In genomic region chr3:127673191-127674098, GRCh38 we compare ENCODE assay signal across 8 cellular contexts. TPM values are rescaled to one million over a fixed set of nuclear protein-coding genes. Genes with fewer than 3 reads are reported as not detected.
A peak's percentile ranks its signal among the peaks of the same experiment; 100 is the strongest.
DNase-seq lines count a peak whose midpoint lies in the region; ATAC-seq and TF ChIP-seq lines count a peak whose summit lies in the region.

No MANE protein-coding gene starts in this region.

- H3K4me3 Mint-ChIP-seq in activated CD8-positive, alpha-beta T cell treated with anti-CD3 and anti-CD28 coated beads, Interleukin-2, amount 10 ng/mL, durations not matched to agents 7 days and 5 days, result peak overlapping the region; percentile 83
- peak overlapping the region; percentile 86 to 93 (median 90) for H3K4me3 Mint-ChIP-seq in naive B cell

- peak overlapping the region; percentile 93 for H3K27ac ChIP-seq in thymus (ENCODE audit: low read depth)

- DNase-seq in DMS 273 (lab: John Stamatoyannopoulos, UW; ENCODE audit: unreplicated experiment) (peak; percentile 77), DMS 273 treated with DMSO at 0.1 percent for 48 hours (lab: John Stamatoyannopoulos, UW) (no peak), NCI-H146 treated with DMSO at 0.1 percent for 48 hours (lab: John Stamatoyannopoulos, UW; ENCODE audit: unreplicated experiment) (peak; percentile 54), erythroblast (lab: John Stamatoyannopoulos, UW) (peak; percentile 52 to 59), naive B cell (no peak)
- peak; percentile 70 for DNase-seq in activated CD8-positive, alpha-beta T cell treated with anti-CD3 and anti-CD28 coated beads, Interleukin-2, amount 10 ng/mL, durations not matched to agents 7 days and 5 days

- TF ChIP-seq POLR2A in erythroblast (IDR thresholded peaks at IDR 0.05; ENCODE audit: low read length), result no peak

- peaks cover 29% of the 10 kb centered on the region for H3K4me1 Mint-ChIP-seq in activated CD8-positive, alpha-beta T cell treated with anti-CD3 and anti-CD28 coated beads, Interleukin-2, amount 10 ng/mL, durations not matched to agents 7 days and 5 days (ENCODE audit: low read depth)
- peaks cover 15 to 46% (median 42%) of the 10 kb centered on the region in 3 donors for H3K4me1 Mint-ChIP-seq in naive B cell

- no peaks in the 10 kb centered on the region for H3K9me3 ChIP-seq in thymus (ENCODE audit: control insufficient read depth)

- WGBS in thymus, result 31% methylated on average over 50 of the region's 50 CpGs

- H3K27ac Mint-ChIP-seq in activated CD8-positive, alpha-beta T cell treated with anti-CD3 and anti-CD28 coated beads, Interleukin-2, amount 10 ng/mL, durations not matched to agents 7 days and 5 days, result peak overlapping the region; percentile 85
- peak overlapping the region in 5 of 6 donors; percentile 86 to 96 (median 92) for H3K27ac Mint-ChIP-seq in naive B cell

- ATAC-seq in HG02571 (IDR thresholded peaks at IDR 0.05; ENCODE audit: unreplicated experiment) (peak; percentile 41), naive B cell (ENCODE audit: low read depth in 2 of 2) (peak; percentile 52 to 58)
- ATAC-seq in activated CD8-positive, alpha-beta T cell treated with anti-CD3 and anti-CD28 coated beads, Interleukin-2, amount 10 ng/mL, durations not matched to agents 7 days and 5 days, result peak; percentile 65

- no peaks in the 10 kb centered on the region for H3K27me3 ChIP-seq in thymus (ENCODE audit: control insufficient read depth, insufficient read depth)

- CTCF ChIA-PET in activated CD8-positive, alpha-beta T cell treated with anti-CD3 and anti-CD28 coated beads, Interleukin-2, amount 10 ng/mL, durations not matched to agents 7 days and 5 days (lab: Charles Lee), result interaction anchor here (0.6 to 1.4 kb wide), 2 partner anchors 17 to 1061 kb away, joined by 3 read pairs; no protein-coding TSS in a partner anchor

- H3K9me3 Mint-ChIP-seq in activated CD8-positive, alpha-beta T cell treated with anti-CD3 and anti-CD28 coated beads, Interleukin-2, amount 10 ng/mL, durations not matched to agents 7 days and 5 days (ENCODE audit: insufficient read depth), result no peaks in the 10 kb centered on the region
- H3K9me3 Mint-ChIP-seq in naive B cell, result no peaks in the 10 kb centered on the region

- POLR2A ChIA-PET in activated CD8-positive, alpha-beta T cell treated with anti-CD3 and anti-CD28 coated beads, Interleukin-2, amount 10 ng/mL, durations not matched to agents 7 days and 5 days (lab: Charles Lee), result interaction anchor here (1.8 kb wide), 1 partner anchor 9 kb away, joined by 7 read pairs; no protein-coding TSS in a partner anchor

- H3K27me3 Mint-ChIP-seq in activated CD8-positive, alpha-beta T cell treated with anti-CD3 and anti-CD28 coated beads, Interleukin-2, amount 10 ng/mL, durations not matched to agents 7 days and 5 days (ENCODE audit: low read depth), result peaks cover 3% of the 10 kb centered on the region
- peaks cover 0 to 8% (median 0%) of the 10 kb centered on the region in 3 donors for H3K27me3 Mint-ChIP-seq in naive B cell

- H3K36me3 ChIP-seq in thymus (ENCODE audit: control insufficient read depth, insufficient read depth), result peaks cover 37% of the 10 kb centered on the region

- H3K36me3 Mint-ChIP-seq in activated CD8-positive, alpha-beta T cell treated with anti-CD3 and anti-CD28 coated beads, Interleukin-2, amount 10 ng/mL, durations not matched to agents 7 days and 5 days (ENCODE audit: low read depth), result no peaks in the 10 kb centered on the region
- peaks cover 0 to 15% of the 10 kb centered on the region in 2 donors for H3K36me3 Mint-ChIP-seq in naive B cell

- peaks cover 10% of the 10 kb centered on the region for H3K4me1 ChIP-seq in thymus (ENCODE audit: control insufficient read depth, insufficient read depth, low read length)

- peak overlapping the region; percentile 90 for H3K4me3 ChIP-seq in thymus (ENCODE audit: low read length)

RNA-seq across cellular contexts. Expression of gene ABTB1, which starts 0.7 kb away (rescaled TPM):
- total RNA-seq in activated CD8-positive, alpha-beta T cell treated with anti-CD3 and anti-CD28 coated beads, Interleukin-2, amount 10 ng/mL, durations not matched to agents 7 days and 5 days, result 10 to 100 TPM; 15.6 to 16.5 TPM
- polyA plus RNA-seq in naive B cell (ENCODE audit: low read depth in 6 of 6), result 10 to 100 TPM; 57.4 to 88.4 (median 79.4) TPM
- 130 TPM for polyA plus RNA-seq in thymus

RNA-seq across cellular contexts. Expression of gene PODXL2, which starts 44.5 kb away (rescaled TPM):
- 1 to 10 TPM; 1.3 to 1.7 TPM for total RNA-seq in activated CD8-positive, alpha-beta T cell treated with anti-CD3 and anti-CD28 coated beads, Interleukin-2, amount 10 ng/mL, durations not matched to agents 7 days and 5 days
- 1 to 10 TPM; 1.8 to 5.8 (median 2.8) TPM for polyA plus RNA-seq in naive B cell (ENCODE audit: low read depth in 6 of 6)
- 2.2 TPM for polyA plus RNA-seq in thymus

Comparison
In these comparisons a context has a peak if more than half of its experiments do, and no peak if none do; other contexts are left out.
1. DNase-seq: peak in DMS 273 (single experiment), NCI-H146 treated with DMSO at 0.1 percent for 48 hours (single experiment), activated CD8-positive, alpha-beta T cell treated with anti-CD3 and anti-CD28 coated beads, Interleukin-2, amount 10 ng/mL, durations not matched to agents 7 days and 5 days (single experiment) and erythroblast (2 of 2); none in DMS 273 treated with DMSO at 0.1 percent for 48 hours (single experiment) and naive B cell (single experiment).
2. Peak in every context shown above with its lines, with median percentiles within 50 percentile points of each other: ATAC-seq.